Comparison of ENCODE assay signal across 17 cellular contexts in genomic region chr5:151498395-151499155, GRCh38.
"Had no signal": no experiment of that assay in that cellular context is flagged by ENCODE, and none has a peak within 500 bp of the region (broad histone marks: within the 10 kb centered on the region; RNA-seq: fewer than 3 reads in every experiment).

No MANE protein-coding gene starts in this region.

- H3K9me3 ChIP-seq: colonic mucosa, esophagus squamous epithelium, ovary, sigmoid colon, tibial nerve, vagina had no signal

- H3K4me3 Mint-ChIP-seq: activated naive CD8-positive, alpha-beta T cell; memory B cell; natural killer cell treated with Interleukin-12 subunit alpha and Interleukin-12 subunit beta and Interleukin-15 and Interleukin-18, amount 100 ng/mL, for 72 hours; stimulated activated naive B cell treated with anti-CD40 and anti-IgM and Interleukin-4, amounts not matched to agents 10 μg/mL and 1 μg/mL and 100 μg/mL, for 72 hours had no signal

- ATAC-seq: left ventricle myocardium superior; natural killer cell treated with Interleukin-12 subunit alpha and Interleukin-12 subunit beta and Interleukin-15 and Interleukin-18, amount 100 ng/mL, for 72 hours; stimulated activated naive B cell treated with anti-CD40 and anti-IgM and Interleukin-4, amounts not matched to agents 10 μg/mL and 1 μg/mL and 100 μg/mL, for 72 hours had no signal

- H3K27ac ChIP-seq: colonic mucosa, esophagus squamous epithelium, ovary, sigmoid colon, tibial nerve, vagina had no signal

- H3K4me3 ChIP-seq: colonic mucosa, esophagus squamous epithelium, ovary, sigmoid colon, tibial nerve, vagina had no signal

- H3K9me3 Mint-ChIP-seq: activated T-helper 2 cell treated with anti-CD3 and anti-CD28 coated beads, Interferon-gamma antibody, Interleukin-2, Interleukin-4, amounts not matched to agents 10 μg/mL and 5 μg/mL and 100 μg/mL, durations not matched to agents 14 hours and 24 hours and 36 hours; memory B cell; natural killer cell treated with Interleukin-12 subunit alpha and Interleukin-12 subunit beta and Interleukin-15 and Interleukin-18, amount 100 ng/mL, for 72 hours had no signal

- H3K36me3 ChIP-seq: colonic mucosa, esophagus squamous epithelium, ovary, sigmoid colon, vagina had no signal

- H3K27me3 Mint-ChIP-seq: activated naive CD8-positive, alpha-beta T cell; memory B cell; natural killer cell treated with Interleukin-12 subunit alpha and Interleukin-12 subunit beta and Interleukin-15 and Interleukin-18, amount 100 ng/mL, for 72 hours; stimulated activated naive B cell treated with anti-CD40 and anti-IgM and Interleukin-4, amounts not matched to agents 10 μg/mL and 1 μg/mL and 100 μg/mL, for 72 hours had no signal

- DNase-seq: activated CD4-positive, alpha-beta T cell treated with anti-CD3 and anti-CD28 coated beads for 1 hour; activated CD4-positive, alpha-beta T cell treated with anti-CD3 and anti-CD28 coated beads, Interleukin-2, amount 50 U/mL, for 4 hours; amniotic stem cell; colonic mucosa; effector CD4-positive, alpha-beta T cell; esophagus squamous epithelium; hypothalamus; left ventricle myocardium superior; ovary; sigmoid colon; stimulated activated naive B cell treated with anti-CD40 and anti-IgM and Interleukin-4, amounts not matched to agents 10 μg/mL and 1 μg/mL and 100 μg/mL, for 72 hours had no signal

- H3K27ac Mint-ChIP-seq: activated naive CD8-positive, alpha-beta T cell; activated T-helper 2 cell treated with anti-CD3 and anti-CD28 coated beads, Interferon-gamma antibody, Interleukin-2, Interleukin-4, amounts not matched to agents 10 μg/mL and 5 μg/mL and 100 μg/mL, durations not matched to agents 14 hours and 24 hours and 36 hours; memory B cell; natural killer cell treated with Interleukin-12 subunit alpha and Interleukin-12 subunit beta and Interleukin-15 and Interleukin-18, amount 100 ng/mL, for 72 hours had no signal

- H3K4me1 ChIP-seq: colonic mucosa, sigmoid colon, vagina had no signal

- H3K36me3 Mint-ChIP-seq: natural killer cell treated with Interleukin-12 subunit alpha and Interleukin-12 subunit beta and Interleukin-15 and Interleukin-18, amount 100 ng/mL, for 72 hours had no signal

- H3K27me3 ChIP-seq: colonic mucosa, esophagus squamous epithelium, ovary, sigmoid colon, tibial nerve, vagina had no signal
